ENCODE assay signal across 8 cellular contexts in the genomic region with DNA sequence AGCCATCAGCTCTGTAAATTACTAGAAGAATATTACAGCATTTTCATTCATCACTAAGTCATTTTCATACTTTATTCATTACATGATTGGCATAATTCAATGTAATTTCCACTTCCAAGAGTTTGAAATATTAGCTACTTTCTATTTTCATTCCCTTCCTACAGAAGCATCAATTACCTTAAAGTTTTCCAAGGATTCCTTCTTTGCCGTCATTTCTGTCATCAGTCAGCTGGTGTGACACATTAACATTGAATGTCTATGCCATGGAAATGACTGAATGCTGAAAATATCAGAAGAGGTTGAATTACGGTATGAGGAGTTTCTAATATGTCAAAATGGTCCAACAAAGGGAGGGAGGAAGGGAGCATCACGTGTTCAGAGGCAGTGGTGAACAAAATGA.
"Had no signal": no experiment of that assay in that cellular context is flagged by ENCODE, and none has a peak within 500 bp of the region (broad histone marks: within the 10 kb centered on the region; RNA-seq: fewer than 3 reads in every experiment).

No MANE protein-coding gene starts in this region.

- DNase-seq: GDM1, GF-D8 had no signal

- FAIRE-seq: G401.6, GM12878, GM12891, GM12892, GM18507, GM19239 had no signal

- ATAC-seq: GM12878 had no signal

- H3K4me3 ChIP-seq: GM12878 had no signal
